1 cellular context compared by ENCODE assay signal in the genomic region with DNA sequence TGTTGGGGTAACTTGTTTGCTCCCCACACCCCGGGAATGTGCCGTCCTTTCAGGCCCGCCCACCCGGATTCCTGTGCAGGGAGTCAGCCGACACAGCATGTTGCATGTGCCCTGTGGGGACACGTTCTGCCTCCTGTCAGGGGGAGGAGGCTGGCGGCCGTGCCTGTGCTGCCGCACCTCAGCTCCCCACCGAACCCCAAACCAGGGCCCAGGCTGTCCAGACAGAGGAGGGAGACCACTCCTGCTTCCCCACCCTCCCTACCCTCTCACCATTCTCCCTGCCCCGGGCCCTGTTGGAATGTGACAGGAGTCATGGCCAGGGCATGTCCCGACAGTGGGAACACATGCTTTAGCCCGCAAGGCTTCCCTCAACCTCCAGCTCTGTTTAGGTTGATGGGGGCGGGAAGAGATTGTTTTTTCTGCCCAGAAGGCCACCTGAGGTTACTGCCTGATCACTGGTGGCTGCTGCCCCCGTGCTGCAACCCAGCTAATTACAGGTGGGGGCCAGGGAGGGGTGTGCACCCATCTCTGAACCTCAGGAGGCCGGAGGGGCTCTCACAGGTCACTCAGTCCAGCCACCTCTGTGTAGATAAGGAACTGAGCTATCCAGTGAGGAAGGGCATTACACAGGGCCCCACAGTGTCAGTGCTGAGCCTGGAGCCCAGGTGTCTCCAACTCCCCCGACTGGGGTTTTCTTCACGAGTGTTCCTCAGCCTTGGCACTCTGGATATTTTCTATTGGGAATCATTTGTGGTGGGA.
TF ChIP-seq lines count a peak whose summit lies in the region.

No MANE protein-coding gene starts in this region.

TF ChIP-seq in HepG2, 621 proteins besides CTCF, POLR2A, EP300 and RAD21 (continued from another document and continues in another):
- TF ChIP-seq, protein P1, sequence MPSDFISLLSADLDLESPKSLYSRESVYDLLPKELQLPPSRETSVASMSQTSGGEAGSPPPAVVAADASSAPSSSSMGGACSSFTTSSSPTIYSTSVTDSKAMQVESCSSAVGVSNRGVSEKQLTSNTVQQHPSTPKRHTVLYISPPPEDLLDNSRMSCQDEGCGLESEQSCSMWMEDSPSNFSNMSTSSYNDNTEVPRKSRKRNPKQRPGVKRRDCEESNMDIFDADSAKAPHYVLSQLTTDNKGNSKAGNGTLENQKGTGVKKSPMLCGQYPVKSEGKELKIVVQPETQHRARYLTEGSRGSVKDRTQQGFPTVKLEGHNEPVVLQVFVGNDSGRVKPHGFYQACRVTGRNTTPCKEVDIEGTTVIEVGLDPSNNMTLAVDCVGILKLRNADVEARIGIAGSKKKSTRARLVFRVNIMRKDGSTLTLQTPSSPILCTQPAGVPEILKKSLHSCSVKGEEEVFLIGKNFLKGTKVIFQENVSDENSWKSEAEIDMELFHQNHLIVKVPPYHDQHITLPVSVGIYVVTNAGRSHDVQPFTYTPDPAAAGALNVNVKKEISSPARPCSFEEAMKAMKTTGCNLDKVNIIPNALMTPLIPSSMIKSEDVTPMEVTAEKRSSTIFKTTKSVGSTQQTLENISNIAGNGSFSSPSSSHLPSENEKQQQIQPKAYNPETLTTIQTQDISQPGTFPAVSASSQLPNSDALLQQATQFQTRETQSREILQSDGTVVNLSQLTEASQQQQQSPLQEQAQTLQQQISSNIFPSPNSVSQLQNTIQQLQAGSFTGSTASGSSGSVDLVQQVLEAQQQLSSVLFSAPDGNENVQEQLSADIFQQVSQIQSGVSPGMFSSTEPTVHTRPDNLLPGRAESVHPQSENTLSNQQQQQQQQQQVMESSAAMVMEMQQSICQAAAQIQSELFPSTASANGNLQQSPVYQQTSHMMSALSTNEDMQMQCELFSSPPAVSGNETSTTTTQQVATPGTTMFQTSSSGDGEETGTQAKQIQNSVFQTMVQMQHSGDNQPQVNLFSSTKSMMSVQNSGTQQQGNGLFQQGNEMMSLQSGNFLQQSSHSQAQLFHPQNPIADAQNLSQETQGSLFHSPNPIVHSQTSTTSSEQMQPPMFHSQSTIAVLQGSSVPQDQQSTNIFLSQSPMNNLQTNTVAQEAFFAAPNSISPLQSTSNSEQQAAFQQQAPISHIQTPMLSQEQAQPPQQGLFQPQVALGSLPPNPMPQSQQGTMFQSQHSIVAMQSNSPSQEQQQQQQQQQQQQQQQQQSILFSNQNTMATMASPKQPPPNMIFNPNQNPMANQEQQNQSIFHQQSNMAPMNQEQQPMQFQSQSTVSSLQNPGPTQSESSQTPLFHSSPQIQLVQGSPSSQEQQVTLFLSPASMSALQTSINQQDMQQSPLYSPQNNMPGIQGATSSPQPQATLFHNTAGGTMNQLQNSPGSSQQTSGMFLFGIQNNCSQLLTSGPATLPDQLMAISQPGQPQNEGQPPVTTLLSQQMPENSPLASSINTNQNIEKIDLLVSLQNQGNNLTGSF (CRISPR knock-in tag; IDR thresholded peaks at IDR 0.05), result no peak
- TF ChIP-seq ZNF17 (CRISPR knock-in tag; IDR thresholded peaks at IDR 0.05) (no peak), TBX3 (IDR thresholded peaks at IDR 0.05; ENCODE audit: borderline replicate concordance) (no peak), ZNF749 (CRISPR knock-in tag; IDR thresholded peaks at IDR 0.05; ENCODE audit: borderline replicate concordance) (no peak), ZNF160 (CRISPR knock-in tag; IDR thresholded peaks at IDR 0.05) (no peak), GTF3A (CRISPR knock-in tag; conservative IDR thresholded peaks at IDR 0.05) (no peak), ZNF142 (CRISPR knock-in tag; IDR thresholded peaks at IDR 0.05) (no peak), NFYC (CRISPR knock-in tag; IDR thresholded peaks at IDR 0.05) (no peak), SAP130 (CRISPR knock-in tag; IDR thresholded peaks at IDR 0.05; ENCODE audit: low read depth) (peak; percentile 65), SRSF1 (optimal IDR thresholded peaks at IDR 0.05; ENCODE audit: low read depth, low read length) (peak; percentile 45), ZMAT3 (CRISPR knock-in tag; conservative IDR thresholded peaks at IDR 0.05) (no peak), ZNF136 (CRISPR knock-in tag; IDR thresholded peaks at IDR 0.05; ENCODE audit: low read depth) (no peak), ZNF616 (CRISPR knock-in tag; IDR thresholded peaks at IDR 0.05; ENCODE audit: low read depth) (no peak), ZNF124 (CRISPR knock-in tag; IDR thresholded peaks at IDR 0.05) (peak; percentile 59; the same call in 1 of the 2 replicates), ZNF44 (CRISPR knock-in tag; IDR thresholded peaks at IDR 0.05) (no peak), SMAD3 (CRISPR knock-in tag; IDR thresholded peaks at IDR 0.05) (no peak), SIX4 (CRISPR knock-in tag; IDR thresholded peaks at IDR 0.05) (no peak), ZNF747 (CRISPR knock-in tag; IDR thresholded peaks at IDR 0.05; ENCODE audit: borderline replicate concordance) (no peak), NAIF1 (CRISPR knock-in tag; IDR thresholded peaks at IDR 0.05; ENCODE audit: borderline replicate concordance) (no peak), ATF3 (CRISPR knock-in tag; IDR thresholded peaks at IDR 0.05) (no peak), EHMT2 (IDR thresholded peaks at IDR 0.05; ENCODE audit: borderline replicate concordance, low read depth, low read length) (no peak), ZSCAN25 (CRISPR knock-in tag; IDR thresholded peaks at IDR 0.05) (no peak), SPEN (CRISPR knock-in tag; IDR thresholded peaks at IDR 0.05; ENCODE audit: low read depth) (no peak; the same call in 1 of the 2 replicates), ZSCAN29 (CRISPR knock-in tag; conservative IDR thresholded peaks at IDR 0.05) (no peak), ZFP82 (CRISPR knock-in tag; IDR thresholded peaks at IDR 0.05; ENCODE audit: borderline replicate concordance) (no peak), MATR3 (CRISPR knock-in tag; IDR thresholded peaks at IDR 0.05) (no peak), HOXA5 (CRISPR knock-in tag; IDR thresholded peaks at IDR 0.05) (0 out of 2 replicates have a peak, but pooled peaks have one; percentile 56), HINFP (CRISPR knock-in tag; IDR thresholded peaks at IDR 0.05; ENCODE audit: low read depth) (no peak), MIER3 (CRISPR knock-in tag; IDR thresholded peaks at IDR 0.05; ENCODE audit: borderline replicate concordance) (no peak; the same call in 1 of the 2 replicates), ARID2 (CRISPR knock-in tag; IDR thresholded peaks at IDR 0.05; ENCODE audit: borderline replicate concordance) (no peak), ZNF569 (CRISPR knock-in tag; IDR thresholded peaks at IDR 0.05; ENCODE audit: borderline replicate concordance) (no peak), KDM3A (CRISPR knock-in tag; IDR thresholded peaks at IDR 0.05; ENCODE audit: low read depth) (peak; percentile 62; the same call in 1 of the 2 replicates)
- TF ChIP-seq, protein P2, sequence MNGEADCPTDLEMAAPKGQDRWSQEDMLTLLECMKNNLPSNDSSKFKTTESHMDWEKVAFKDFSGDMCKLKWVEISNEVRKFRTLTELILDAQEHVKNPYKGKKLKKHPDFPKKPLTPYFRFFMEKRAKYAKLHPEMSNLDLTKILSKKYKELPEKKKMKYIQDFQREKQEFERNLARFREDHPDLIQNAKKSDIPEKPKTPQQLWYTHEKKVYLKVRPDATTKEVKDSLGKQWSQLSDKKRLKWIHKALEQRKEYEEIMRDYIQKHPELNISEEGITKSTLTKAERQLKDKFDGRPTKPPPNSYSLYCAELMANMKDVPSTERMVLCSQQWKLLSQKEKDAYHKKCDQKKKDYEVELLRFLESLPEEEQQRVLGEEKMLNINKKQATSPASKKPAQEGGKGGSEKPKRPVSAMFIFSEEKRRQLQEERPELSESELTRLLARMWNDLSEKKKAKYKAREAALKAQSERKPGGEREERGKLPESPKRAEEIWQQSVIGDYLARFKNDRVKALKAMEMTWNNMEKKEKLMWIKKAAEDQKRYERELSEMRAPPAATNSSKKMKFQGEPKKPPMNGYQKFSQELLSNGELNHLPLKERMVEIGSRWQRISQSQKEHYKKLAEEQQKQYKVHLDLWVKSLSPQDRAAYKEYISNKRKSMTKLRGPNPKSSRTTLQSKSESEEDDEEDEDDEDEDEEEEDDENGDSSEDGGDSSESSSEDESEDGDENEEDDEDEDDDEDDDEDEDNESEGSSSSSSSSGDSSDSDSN (CRISPR knock-in tag; IDR thresholded peaks at IDR 0.05), result 0 out of 2 replicates have a peak, but pooled peaks have one; percentile 47
- TF ChIP-seq, protein P3, sequence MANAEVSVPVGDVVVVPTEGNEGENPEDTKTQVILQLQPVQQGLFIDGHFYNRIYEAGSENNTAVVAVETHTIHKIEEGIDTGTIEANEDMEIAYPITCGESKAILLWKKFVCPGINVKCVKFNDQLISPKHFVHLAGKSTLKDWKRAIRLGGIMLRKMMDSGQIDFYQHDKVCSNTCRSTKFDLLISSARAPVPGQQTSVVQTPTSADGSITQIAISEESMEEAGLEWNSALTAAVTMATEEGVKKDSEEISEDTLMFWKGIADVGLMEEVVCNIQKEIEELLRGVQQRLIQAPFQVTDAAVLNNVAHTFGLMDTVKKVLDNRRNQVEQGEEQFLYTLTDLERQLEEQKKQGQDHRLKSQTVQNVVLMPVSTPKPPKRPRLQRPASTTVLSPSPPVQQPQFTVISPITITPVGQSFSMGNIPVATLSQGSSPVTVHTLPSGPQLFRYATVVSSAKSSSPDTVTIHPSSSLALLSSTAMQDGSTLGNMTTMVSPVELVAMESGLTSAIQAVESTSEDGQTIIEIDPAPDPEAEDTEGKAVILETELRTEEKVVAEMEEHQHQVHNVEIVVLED (CRISPR knock-in tag; IDR thresholded peaks at IDR 0.05; ENCODE audit: borderline replicate concordance), result no peak
- TF ChIP-seq, protein P4, sequence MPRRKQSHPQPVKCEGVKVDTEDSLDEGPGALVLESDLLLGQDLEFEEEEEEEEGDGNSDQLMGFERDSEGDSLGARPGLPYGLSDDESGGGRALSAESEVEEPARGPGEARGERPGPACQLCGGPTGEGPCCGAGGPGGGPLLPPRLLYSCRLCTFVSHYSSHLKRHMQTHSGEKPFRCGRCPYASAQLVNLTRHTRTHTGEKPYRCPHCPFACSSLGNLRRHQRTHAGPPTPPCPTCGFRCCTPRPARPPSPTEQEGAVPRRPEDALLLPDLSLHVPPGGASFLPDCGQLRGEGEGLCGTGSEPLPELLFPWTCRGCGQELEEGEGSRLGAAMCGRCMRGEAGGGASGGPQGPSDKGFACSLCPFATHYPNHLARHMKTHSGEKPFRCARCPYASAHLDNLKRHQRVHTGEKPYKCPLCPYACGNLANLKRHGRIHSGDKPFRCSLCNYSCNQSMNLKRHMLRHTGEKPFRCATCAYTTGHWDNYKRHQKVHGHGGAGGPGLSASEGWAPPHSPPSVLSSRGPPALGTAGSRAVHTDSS (CRISPR knock-in tag; conservative IDR thresholded peaks at IDR 0.05), result no peak
- TF ChIP-seq, protein P5, sequence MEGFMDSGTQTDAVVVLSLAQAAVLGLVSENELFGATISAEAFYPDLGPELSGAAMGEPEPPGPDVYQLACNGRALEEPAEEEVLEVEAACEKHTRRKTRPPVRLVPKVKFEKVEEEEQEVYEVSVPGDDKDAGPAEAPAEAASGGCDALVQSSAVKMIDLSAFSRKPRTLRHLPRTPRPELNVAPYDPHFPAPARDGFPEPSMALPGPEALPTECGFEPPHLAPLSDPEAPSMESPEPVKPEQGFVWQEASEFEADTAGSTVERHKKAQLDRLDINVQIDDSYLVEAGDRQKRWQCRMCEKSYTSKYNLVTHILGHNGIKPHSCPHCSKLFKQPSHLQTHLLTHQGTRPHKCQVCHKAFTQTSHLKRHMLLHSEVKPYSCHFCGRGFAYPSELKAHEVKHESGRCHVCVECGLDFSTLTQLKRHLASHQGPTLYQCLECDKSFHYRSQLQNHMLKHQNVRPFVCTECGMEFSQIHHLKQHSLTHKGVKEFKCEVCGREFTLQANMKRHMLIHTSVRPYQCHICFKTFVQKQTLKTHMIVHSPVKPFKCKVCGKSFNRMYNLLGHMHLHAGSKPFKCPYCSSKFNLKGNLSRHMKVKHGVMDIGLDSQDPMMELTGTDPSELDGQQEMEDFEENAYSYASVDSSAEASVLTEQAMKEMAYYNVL (CRISPR knock-in tag; IDR thresholded peaks at IDR 0.05; ENCODE audit: borderline replicate concordance), result no peak; the same call in 1 of the 2 replicates
